ENCODE assay signal across 14 cellular contexts in the genomic region with DNA sequence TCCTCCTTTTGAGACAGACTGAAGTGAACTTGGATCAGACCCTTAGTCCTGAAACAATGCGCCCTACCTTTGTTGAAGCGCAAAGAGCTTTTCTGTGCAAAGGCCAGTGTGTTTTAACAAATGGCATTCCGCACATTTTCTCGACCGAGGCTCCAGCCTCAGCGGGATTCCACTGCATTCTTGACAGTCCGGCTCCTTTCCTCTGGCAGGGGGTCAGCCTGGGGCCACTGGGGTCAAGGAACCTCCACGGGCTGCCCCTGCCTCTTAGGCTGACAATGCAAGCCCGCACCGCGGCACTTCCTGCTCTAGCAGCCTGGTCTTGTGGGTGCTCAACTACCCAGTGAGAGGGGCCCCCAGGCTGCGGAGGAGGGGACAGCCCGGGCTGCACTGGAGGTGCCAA.
DNase-seq lines count a peak whose midpoint lies in the region; ATAC-seq lines count a peak whose summit lies in the region.
"Had no signal": no experiment of that assay in that cellular context is flagged by ENCODE, and none has a peak within 500 bp of the region (broad histone marks: within the 10 kb centered on the region; RNA-seq: fewer than 3 reads in every experiment).

No MANE protein-coding gene starts in this region.

- DNase-seq in HAP-1 (ENCODE audit: low spot score in 2 of 2) (peak; percentile 67 to 72), cerebellar cortex (ENCODE audit: low spot score) (peak; percentile 74), kidney glomerular epithelial cell (lab: John Stamatoyannopoulos, UW) (peak; percentile 6), retina (peak; percentile 61), UCSD-AML1 (lab: John Stamatoyannopoulos, UW; ENCODE audit: unreplicated experiment) (no peak), nucleus accumbens (lab: John Stamatoyannopoulos, UW) (no peak), NCI-H2081 (lab: John Stamatoyannopoulos, UW) (no peak)
- DNase-seq: DMS 273 treated with DMSO at 0.1 percent for 48 hours, HFFc6, mammary epithelial cell, NCI-H187, Peyer's patch had no signal

- in situ Hi-C loops in HAP-1 (cut with MboI; ENCODE audit: low sequenced_read_pairs): no loop called here

- peaks cover 14% of the 10 kb centered on the region for H3K4me1 ChIP-seq in HAP-1
- H3K4me1 ChIP-seq: Peyer's patch had no signal

- no peak overlapping the region for H3K4me3 ChIP-seq in HAP-1
- H3K4me3 ChIP-seq: ovary, Peyer's patch had no signal

- H3K36me3 ChIP-seq in HAP-1 (replicated peaks): no peaks in the 10 kb centered on the region
- H3K36me3 ChIP-seq: ovary, Peyer's patch had no signal

- ATAC-seq in HG02642 (IDR thresholded peaks at IDR 0.05; ENCODE audit: poor library complexity, unreplicated experiment): no peak

- no peaks in the 10 kb centered on the region for H3K9me3 ChIP-seq in HAP-1
- H3K9me3 ChIP-seq: ovary, Peyer's patch had no signal

- no peaks in the 10 kb centered on the region for H3K27me3 ChIP-seq in HAP-1 (ENCODE audit: low read depth)
- H3K27me3 ChIP-seq: ovary, Peyer's patch had no signal

Comparison
In these comparisons a context has a peak if more than half of its experiments do, and no peak if none do; other contexts are left out.
1. DNase-seq: peak in HAP-1 (2 of 2), cerebellar cortex (single experiment), kidney glomerular epithelial cell (single experiment) and retina (single experiment); none in UCSD-AML1 (single experiment), nucleus accumbens (0 of 56) and NCI-H2081 (0 of 2).